ENCODE assay signal across 20 cellular contexts in genomic region chr6:48113130-48113529, GRCh38. TPM values are rescaled to one million over a fixed set of nuclear protein-coding genes. Genes with fewer than 3 reads are reported as not detected.
"Had no signal": no experiment of that assay in that cellular context is flagged by ENCODE, and none has a peak within 500 bp of the region (broad histone marks: within the 10 kb centered on the region; RNA-seq: fewer than 3 reads in every experiment).

No MANE protein-coding gene starts in this region.

- H3K36me3 ChIP-seq: gastroesophageal sphincter, heart right ventricle, lower lobe of right lung, right atrium auricular region, stomach had no signal

- ATAC-seq: activated CD4-positive, CD25-positive, alpha-beta regulatory T cell treated with anti-CD3 and anti-CD28 coated beads, Interleukin-2, amount 50 U/mL, for 24 hours; activated naive CD8-positive, alpha-beta T cell treated with anti-CD3 and anti-CD28 coated beads, Interleukin-2, amount 50 U/mL, for 24 hours; activated T-helper 17 cell treated with anti-CD3 and anti-CD28 coated beads, Interleukin-2, amount 50 U/mL, for 72 hours; gastroesophageal sphincter; heart right ventricle; left cardiac atrium; lower lobe of right lung; T-cell had no signal

- DNase-seq: activated CD4-positive, alpha-beta T cell treated with anti-CD3 and anti-CD28 coated beads, Interleukin-2, amount 50 U/mL, for 1 hour; activated naive CD4-positive, alpha-beta T cell treated with anti-CD3 and anti-CD28 coated beads for 36 hours; activated naive CD8-positive, alpha-beta T cell treated with anti-CD3 and anti-CD28 coated beads, Interleukin-2, amount 50 U/mL, for 24 hours; activated T-cell treated with anti-CD3 and anti-CD28 coated beads for 4 hours; aorta; dermis blood vessel endothelial cell; heart right ventricle; left cardiac atrium; lower lobe of right lung; naive B cell; stomach; T-cell; T-helper 9 cell; testis had no signal

- H3K4me3 Mint-ChIP-seq: activated naive CD4-positive, alpha-beta T cell treated with anti-CD3 and anti-CD28 coated beads for 36 hours; activated naive CD8-positive, alpha-beta T cell treated with anti-CD3 and anti-CD28 coated beads, Interleukin-2, amount 50 U/mL, for 24 hours; activated T-helper 17 cell treated with anti-CD3 and anti-CD28 coated beads, Interleukin-2, amount 50 U/mL, for 72 hours; naive B cell; T-cell had no signal

- H3K9me3 Mint-ChIP-seq: activated naive CD4-positive, alpha-beta T cell treated with anti-CD3 and anti-CD28 coated beads for 36 hours; activated naive CD8-positive, alpha-beta T cell treated with anti-CD3 and anti-CD28 coated beads, Interleukin-2, amount 50 U/mL, for 24 hours; activated T-helper 17 cell treated with anti-CD3 and anti-CD28 coated beads, Interleukin-2, amount 50 U/mL, for 72 hours; naive B cell; T-cell had no signal

- H3K4me1 Mint-ChIP-seq: activated naive CD8-positive, alpha-beta T cell treated with anti-CD3 and anti-CD28 coated beads, Interleukin-2, amount 50 U/mL, for 24 hours; activated T-helper 17 cell treated with anti-CD3 and anti-CD28 coated beads, Interleukin-2, amount 50 U/mL, for 72 hours; naive B cell; T-cell had no signal

- H3K27ac ChIP-seq: gastroesophageal sphincter, lower lobe of right lung, right atrium auricular region, skin epidermis, stomach, testis had no signal

- H3K27ac Mint-ChIP-seq: activated naive CD4-positive, alpha-beta T cell treated with anti-CD3 and anti-CD28 coated beads for 36 hours; activated naive CD8-positive, alpha-beta T cell treated with anti-CD3 and anti-CD28 coated beads, Interleukin-2, amount 50 U/mL, for 24 hours; activated T-helper 17 cell treated with anti-CD3 and anti-CD28 coated beads, Interleukin-2, amount 50 U/mL, for 72 hours; naive B cell; T-cell had no signal

- H3K4me3 ChIP-seq: gastroesophageal sphincter, heart right ventricle, lower lobe of right lung, right atrium auricular region, skin epidermis, stomach, testis had no signal

- H3K27me3 Mint-ChIP-seq: activated naive CD8-positive, alpha-beta T cell treated with anti-CD3 and anti-CD28 coated beads, Interleukin-2, amount 50 U/mL, for 24 hours; activated T-helper 17 cell treated with anti-CD3 and anti-CD28 coated beads, Interleukin-2, amount 50 U/mL, for 72 hours; naive B cell; T-cell had no signal

- H3K4me1 ChIP-seq: gastroesophageal sphincter, lower lobe of right lung, right atrium auricular region, stomach, testis had no signal

- H3K9me3 ChIP-seq: gastroesophageal sphincter, heart right ventricle, lower lobe of right lung, right atrium auricular region, stomach, testis had no signal

- H3K36me3 Mint-ChIP-seq: naive B cell, T-cell had no signal

- H3K27me3 ChIP-seq: gastroesophageal sphincter, heart right ventricle, right atrium auricular region, stomach, testis had no signal

RNA-seq across cellular contexts. Expression of gene PTCHD4, which starts 2.1 kb away (rescaled TPM):
- total RNA-seq: activated CD8-positive, alpha-beta memory T cell treated with anti-CD3 and anti-CD28 coated beads for 36 hours; activated naive CD4-positive, alpha-beta T cell treated with anti-CD3 and anti-CD28 coated beads for 36 hours; activated T-helper 17 cell treated with anti-CD3 and anti-CD28 coated beads, Interleukin-2, amount 50 U/mL, for 72 hours; T-cell had no signal
